Comparison of ENCODE assay signal across 11 cellular contexts in genomic region chr6:2890981-2891767, GRCh38. TPM values are rescaled to one million over a fixed set of nuclear protein-coding genes. Genes with fewer than 3 reads are reported as not detected.
DNase-seq lines count a peak whose midpoint lies in the region; ATAC-seq and TF ChIP-seq lines count a peak whose summit lies in the region.
"Had no signal": no experiment of that assay in that cellular context is flagged by ENCODE, and none has a peak within 500 bp of the region (broad histone marks: within the 10 kb centered on the region; RNA-seq: fewer than 3 reads in every experiment).

No MANE protein-coding gene starts in this region.

- peaks cover 0 to 3% (median 0%) of the 10 kb centered on the region in 7 donors for H3K9me3 Mint-ChIP-seq in CD4-positive, CD25-positive, alpha-beta regulatory T cell
- peaks cover 4% of the 10 kb centered on the region for H3K9me3 Mint-ChIP-seq in activated CD8-positive, alpha-beta T cell treated with anti-CD3 and anti-CD28 coated beads for 36 hours

- peak overlapping the region; percentile 93 to 96 (median 94) for H3K27ac Mint-ChIP-seq in CD4-positive, CD25-positive, alpha-beta regulatory T cell
- H3K27ac Mint-ChIP-seq in activated CD8-positive, alpha-beta T cell treated with anti-CD3 and anti-CD28 coated beads for 36 hours: peak overlapping the region; percentile 82

- no peak for DNase-seq in CD4-positive, CD25-positive, alpha-beta regulatory T cell
- DNase-seq in activated CD8-positive, alpha-beta T cell treated with anti-CD3 and anti-CD28 coated beads for 36 hours: no peak
- peak in 2 of 3 donors; percentile 51 to 54 for DNase-seq in mucosa of descending colon
- DNase-seq in activated gamma-delta T cell treated with Interleukin-2 at 50 U/mL for 16 hours: no peak
- no peak for DNase-seq in foreskin fibroblast
- DNase-seq in DMS79 treated with DMSO at 0.1 percent for 48 hours (lab: John Stamatoyannopoulos, UW): no peak
- DNase-seq: lower lobe of right lung had no signal

- ATAC-seq in CD4-positive, CD25-positive, alpha-beta regulatory T cell (ENCODE audit: low read depth in 2 of 2): no peak
- peak; percentile 45 for ATAC-seq in activated CD8-positive, alpha-beta T cell treated with anti-CD3 and anti-CD28 coated beads for 36 hours
- ATAC-seq in mucosa of descending colon (peak; percentile 79), GM18873 (IDR thresholded peaks at IDR 0.05; ENCODE audit: low FRiP score, unreplicated experiment) (no peak)

- peaks cover 38% of the 10 kb centered on the region for H3K4me1 ChIP-seq in CD4-positive, CD25-positive, alpha-beta regulatory T cell (ENCODE audit: control insufficient read depth, insufficient read depth, low read length, poor library complexity, severe bottlenecking)
- H3K4me1 ChIP-seq in HEK293 (ENCODE audit: control insufficient read depth, insufficient read depth, low read length): 0 out of 2 replicates have a peak, but pooled peaks cover 2% of the 10 kb centered on the region
- H3K4me1 ChIP-seq in mucosa of descending colon (ENCODE audit: low read depth): peaks cover 12% of the 10 kb centered on the region
- H3K4me1 ChIP-seq: lower lobe of right lung had no signal

- H3K27me3 ChIP-seq in CD4-positive, CD25-positive, alpha-beta regulatory T cell (ENCODE audit: control insufficient read depth, insufficient read depth, low read length): no peaks in the 10 kb centered on the region

- intact Hi-C loops in activated CD8-positive, alpha-beta T cell treated with anti-CD3 and anti-CD28 coated beads for 36 hours (cut with micrococcal nuclease): no loop called here
- intact Hi-C loops in mucosa of descending colon (cut with DNase I, micrococcal nuclease): no loop called here

- peaks cover 38 to 79% (median 48%) of the 10 kb centered on the region in 4 donors for H3K4me1 Mint-ChIP-seq in CD4-positive, CD25-positive, alpha-beta regulatory T cell
- H3K4me1 Mint-ChIP-seq in activated CD8-positive, alpha-beta T cell treated with anti-CD3 and anti-CD28 coated beads for 36 hours (ENCODE audit: low read depth): peaks cover 64% of the 10 kb centered on the region

- peaks cover 69% of the 10 kb centered on the region for H3K36me3 Mint-ChIP-seq in CD4-positive, CD25-positive, alpha-beta regulatory T cell
- peaks cover 74% of the 10 kb centered on the region for H3K36me3 Mint-ChIP-seq in activated CD8-positive, alpha-beta T cell treated with anti-CD3 and anti-CD28 coated beads for 36 hours (ENCODE audit: low read depth)

- peak overlapping the region; percentile 63 to 84 (median 74) for H3K4me3 Mint-ChIP-seq in CD4-positive, CD25-positive, alpha-beta regulatory T cell
- peak overlapping the region; percentile 78 for H3K4me3 Mint-ChIP-seq in activated CD8-positive, alpha-beta T cell treated with anti-CD3 and anti-CD28 coated beads for 36 hours

- H3K4me3 ChIP-seq in CD4-positive, CD25-positive, alpha-beta regulatory T cell (ENCODE audit: low read depth, low read length): peak overlapping the region; percentile 64
- H3K4me3 ChIP-seq in HEK293 (ENCODE audit: low read depth, low read length): no peak overlapping the region
- no peak overlapping the region for H3K4me3 ChIP-seq in mucosa of descending colon
- no peak overlapping the region for H3K4me3 ChIP-seq in foreskin fibroblast (ENCODE audit: low read depth in 1 of 2, low read length in 2 of 2)
- H3K4me3 ChIP-seq: lower lobe of right lung had no signal

- peak overlapping the region; percentile 83 for H3K27ac ChIP-seq in CD4-positive, CD25-positive, alpha-beta regulatory T cell (ENCODE audit: insufficient read depth, low read length, poor library complexity, severe bottlenecking)
- no peak overlapping the region for H3K27ac ChIP-seq in HEK293 (ENCODE audit: extremely low read depth, low read depth, low read length)
- H3K27ac ChIP-seq: lower lobe of right lung, parathyroid adenoma had no signal

- POLR2A ChIA-PET in HEK293 (lab: Yijun Ruan, JAX): interaction anchor here (0.6 kb wide), 1 partner anchor 47 kb away, joined by 3 read pairs; no protein-coding TSS in a partner anchor
- POLR2A ChIA-PET in activated CD8-positive, alpha-beta T cell treated with anti-CD3 and anti-CD28 coated beads for 36 hours (lab: Charles Lee): interaction anchor here (0.7 to 1.5 kb wide), 4 partner anchors 9 to 33 kb away, joined by 3 to 5 read pairs (median 4); no protein-coding TSS in a partner anchor

- CTCF ChIA-PET in HEK293 (lab: Yijun Ruan, JAX): interaction anchor here (1.0 to 1.6 kb wide), 4 partner anchors 11 to 61 kb away, joined by 3 to 4 read pairs (median 3); no protein-coding TSS in a partner anchor
- CTCF ChIA-PET in activated CD8-positive, alpha-beta T cell treated with anti-CD3 and anti-CD28 coated beads for 36 hours (lab: Charles Lee): interaction anchor here (0.6 to 2.0 kb wide), 8 partner anchors 10 to 50 kb away, joined by 3 to 8 read pairs (median 4); partner anchors contain the start of gene SERPINB1

- no peaks in the 10 kb centered on the region for H3K9me3 ChIP-seq in CD4-positive, CD25-positive, alpha-beta regulatory T cell (ENCODE audit: control insufficient read depth in 2 of 2, low read length in 2 of 2)
- H3K9me3 ChIP-seq in HEK293 (ENCODE audit: control insufficient read depth, insufficient read depth, low read depth, low read length) (no peaks in the 10 kb centered on the region), mucosa of descending colon (no peaks in the 10 kb centered on the region)
- H3K9me3 ChIP-seq: lower lobe of right lung had no signal

- TF ChIP-seq CTCF in HEK293 (tag by site-specific recombination; IDR thresholded peaks at IDR 0.05) (no peak), mucosa of descending colon (IDR thresholded peaks at IDR 0.05) (no peak), foreskin fibroblast (IDR thresholded peaks at IDR 0.05; ENCODE audit: low read depth, low read length) (no peak)
- TF ChIP-seq CTCF in activated CD8-positive, alpha-beta T cell treated with anti-CD3 and anti-CD28 coated beads for 36 hours (IDR thresholded peaks at IDR 0.05): no peak

- H3K27me3 Mint-ChIP-seq in CD4-positive, CD25-positive, alpha-beta regulatory T cell: no peaks in the 10 kb centered on the region
- no peaks in the 10 kb centered on the region for H3K27me3 Mint-ChIP-seq in activated CD8-positive, alpha-beta T cell treated with anti-CD3 and anti-CD28 coated beads for 36 hours

- peaks cover 81% of the 10 kb centered on the region for H3K36me3 ChIP-seq in CD4-positive, CD25-positive, alpha-beta regulatory T cell (ENCODE audit: control insufficient read depth, insufficient read depth, low read length)
- H3K36me3 ChIP-seq in HEK293 (ENCODE audit: control insufficient read depth in 2 of 2, insufficient read depth in 1 of 2, low read length in 2 of 2) (no peaks in the 10 kb centered on the region), mucosa of descending colon (ENCODE audit: low read depth) (no peaks in the 10 kb centered on the region)

TF ChIP-seq in HEK293, 187 proteins besides CTCF, POLR2A, EP300 and RAD21 (continues in another document):
- peak; percentile 41 for TF ChIP-seq ZFHX2 (tag by site-specific recombination; conservative IDR thresholded peaks at IDR 0.05)
- TF ChIP-seq ZSCAN5A (tag by site-specific recombination; IDR thresholded peaks at IDR 0.05): no peak
- no peak for TF ChIP-seq KLF10 (tag by site-specific recombination; IDR thresholded peaks at IDR 0.05)
- TF ChIP-seq ZSCAN18 (tag by site-specific recombination; IDR thresholded peaks at IDR 0.05): no peak
- TF ChIP-seq ZNF555 (tag by site-specific recombination; conservative IDR thresholded peaks at IDR 0.05): no peak
- TF ChIP-seq ZNF248 (tag by site-specific recombination; IDR thresholded peaks at IDR 0.05): no peak
- TF ChIP-seq EGR2 (tag by site-specific recombination; IDR thresholded peaks at IDR 0.05; ENCODE audit: low read depth): peak; percentile 42; the same call in 1 of the 2 replicates
- no peak for TF ChIP-seq ZNF747 (tag by site-specific recombination; IDR thresholded peaks at IDR 0.05)
- TF ChIP-seq ZNF423 (tag by site-specific recombination; IDR thresholded peaks at IDR 0.05): no peak
- TF ChIP-seq ZNF16 (tag by site-specific recombination; IDR thresholded peaks at IDR 0.05; ENCODE audit: low read depth): no peak

RNA-seq across cellular contexts. Expression of gene SERPINB9, which starts 11.9 kb away (rescaled TPM):
- 48.1 TPM for total RNA-seq in CD4-positive, CD25-positive, alpha-beta regulatory T cell
- polyA plus RNA-seq in CD4-positive, CD25-positive, alpha-beta regulatory T cell: 10 to 100 TPM; 29.1 to 46.2 (median 37.1) TPM
- 10 to 100 TPM; 65.7 to 70.3 TPM for total RNA-seq in activated CD8-positive, alpha-beta T cell treated with anti-CD3 and anti-CD28 coated beads for 36 hours
- 1 to 10 TPM; 3.7 to 6.4 (median 4.2) TPM for total RNA-seq in mucosa of descending colon

RNA-seq across cellular contexts. Expression of gene SERPINB1, which starts 49.5 kb away (rescaled TPM):
- total RNA-seq in CD4-positive, CD25-positive, alpha-beta regulatory T cell: 38.1 TPM
- 100 to 1,000 TPM; 100 to 116 (median 109) TPM for polyA plus RNA-seq in CD4-positive, CD25-positive, alpha-beta regulatory T cell
- total RNA-seq in activated CD8-positive, alpha-beta T cell treated with anti-CD3 and anti-CD28 coated beads for 36 hours: 10 to 100 TPM; 55.8 to 60.0 TPM
- total RNA-seq in mucosa of descending colon: 100 to 1,000 TPM in 2 of 3 donors, 10 to 100 TPM in 1; 66.7 to 187 (median 132) TPM
- total RNA-seq: G401 had no signal

Comparison
In these comparisons a context has a peak if more than half of its experiments do, and no peak if none do; other contexts are left out.
1. ATAC-seq: peak in activated CD8-positive, alpha-beta T cell treated with anti-CD3 and anti-CD28 coated beads for 36 hours (single experiment) and mucosa of descending colon (single experiment); none in CD4-positive, CD25-positive, alpha-beta regulatory T cell (0 of 2) and GM18873 (single experiment).
2. DNase-seq: peak in mucosa of descending colon (2 of 3); none in CD4-positive, CD25-positive, alpha-beta regulatory T cell (0 of 3), activated CD8-positive, alpha-beta T cell treated with anti-CD3 and anti-CD28 coated beads for 36 hours (single experiment), activated gamma-delta T cell treated with Interleukin-2 at 50 U/mL for 16 hours (single experiment), foreskin fibroblast (0 of 2) and DMS79 treated with DMSO at 0.1 percent for 48 hours (single experiment).